ENCODE assay signal across 19 cellular contexts in genomic region chr4:37653601-37654000, GRCh38. TPM values are rescaled to one million over a fixed set of nuclear protein-coding genes. Genes with fewer than 3 reads are reported as not detected.
DNase-seq lines count a peak whose midpoint lies in the region; ATAC-seq, FAIRE-seq and TF ChIP-seq lines count a peak whose summit lies in the region.
"Had no signal": no experiment of that assay in that cellular context is flagged by ENCODE, and none has a peak within 500 bp of the region (broad histone marks: within the 10 kb centered on the region; RNA-seq: fewer than 3 reads in every experiment).

No MANE protein-coding gene starts in this region.

- peaks cover 2% of the 10 kb centered on the region for H3K9me3 ChIP-seq in keratinocyte (ENCODE audit: control insufficient read depth, low read depth, low read length)

- TF ChIP-seq CTCF in keratinocyte (optimal IDR thresholded peaks at IDR 0.05 in 1 of 3, IDR thresholded peaks at IDR 0.05 in 1 of 3, conservative IDR thresholded peaks at IDR 0.05 in 1 of 3; ENCODE audit: extremely low read depth in 1 of 3, insufficient read depth in 2 of 3, low read length in 3 of 3) = no peak

- H3K79me2 ChIP-seq in keratinocyte (ENCODE audit: control insufficient read depth, insufficient read depth, low read length) = peaks cover 13% of the 10 kb centered on the region

- H3K9ac ChIP-seq in keratinocyte (ENCODE audit: control insufficient read depth, extremely low read depth, insufficient read depth, low read length) = no peak overlapping the region

- dilution Hi-C loops in keratinocyte (cut with MboI; ENCODE audit: extremely low pct_ligation_motif_present, low sequenced_read_pairs) = no loop called here

- H3K27ac ChIP-seq in keratinocyte (ENCODE audit: control insufficient read depth, insufficient read depth, low read length) = no peak overlapping the region
- H3K27ac ChIP-seq: suprapubic skin had no signal

- peak; percentile 73 for FAIRE-seq in keratinocyte (lab: Jason Lieb, UNC)
- FAIRE-seq: frontal cortex, H54 had no signal

- H3K4me1 ChIP-seq in keratinocyte (ENCODE audit: control insufficient read depth, extremely low read depth, insufficient read depth, low read length) = peaks cover 20% of the 10 kb centered on the region

- no peaks in the 10 kb centered on the region for H4K20me1 ChIP-seq in keratinocyte (ENCODE audit: control insufficient read depth, extremely low read depth, insufficient read depth, low read length)

- H3K4me3 ChIP-seq in keratinocyte (ENCODE audit: control insufficient read depth in 2 of 3, extremely low read depth in 1 of 3, insufficient read depth in 2 of 3, low read depth in 1 of 3, low read length in 3 of 3) = no peak overlapping the region
- H3K4me3 ChIP-seq: suprapubic skin had no signal

- no peak overlapping the region for H2AFZ ChIP-seq in keratinocyte (ENCODE audit: control insufficient read depth, low read length)

- peaks cover 0 to 3% of the 10 kb centered on the region in 2 experiments for H3K36me3 ChIP-seq in keratinocyte (ENCODE audit: control insufficient read depth in 2 of 2, extremely low read depth in 1 of 2, insufficient read depth in 2 of 2, low read length in 2 of 2)

- ATAC-seq in GM18867 (IDR thresholded peaks at IDR 0.05; ENCODE audit: unreplicated experiment) (peak; percentile 20), HG03521 (IDR thresholded peaks at IDR 0.05; ENCODE audit: unreplicated experiment) (peak; percentile 8), GM19324 (IDR thresholded peaks at IDR 0.05; ENCODE audit: low FRiP score, unreplicated experiment) (no peak)
- ATAC-seq: CD8-positive, alpha-beta T cell; left cardiac atrium; naive thymus-derived CD4-positive, alpha-beta T cell had no signal

- DNase-seq in SK-MEL-5 (ENCODE audit: low read depth, low spot score) = peak; percentile 30
- DNase-seq in keratinocyte (ENCODE audit: low read depth, low spot score) = no peak
- no peak for DNase-seq in HuH-7 (ENCODE audit: low spot score)
- DNase-seq in NCI-H446 (lab: John Stamatoyannopoulos, UW) = no peak
- DNase-seq: activated CD4-positive, CD25-positive, alpha-beta regulatory T cell; activated T-cell treated with anti-CD3 and anti-CD28 coated beads, Interleukin-2, amount 50 U/mL, for 1 hour; anterior cingulate cortex; CD8-positive, alpha-beta T cell; KG1; left cardiac atrium; naive thymus-derived CD4-positive, alpha-beta T cell; NCI-H345; Right ventricle myocardium superior had no signal

- peak overlapping the region; percentile 15 for H3K4me2 ChIP-seq in keratinocyte (ENCODE audit: control insufficient read depth, extremely low read depth, insufficient read depth, low read depth, low read length)

- in situ Hi-C loops in SK-MEL-5 (cut with HindIII; ENCODE audit: low pct_unique_long_range_greater_than_20kb, low sequenced_read_pairs) = no loop called here

- no peaks in the 10 kb centered on the region for H3K27me3 ChIP-seq in keratinocyte (ENCODE audit: control insufficient read depth, extremely low read depth, insufficient read depth, low read length)
- H3K27me3 ChIP-seq: suprapubic skin had no signal

- no peaks in the 10 kb centered on the region for H3K9me1 ChIP-seq in keratinocyte (ENCODE audit: control insufficient read depth, extremely low read depth, insufficient read depth, low read length)

RNA-seq across cellular contexts. Expression of gene RELL1, which starts 32.6 kb away (rescaled TPM):
- total RNA-seq in SK-MEL-5 (2014; rRNA removed; shearing (Covaris generic)) = 33.3 and 40.7 TPM in 2 replicates
- 29.9 and 45.5 TPM in 2 replicates for polyA plus RNA-seq in SK-MEL-5 (2015; cell fraction: cytosol; rRNA removed)
- polyA plus RNA-seq in SK-MEL-5 (2015; cell fraction: nucleus; rRNA removed) = 7.5 and 8.2 TPM in 2 replicates
- 4.1 to 15.6 TPM (median 9.3 TPM) in 3 replicates for polyA plus RNA-seq in keratinocyte
- 3.1 TPM for polyA plus RNA-seq in keratinocyte (2011; ENCODE audit: low read depth)
- polyA plus RNA-seq in keratinocyte (2011; cell fraction: cytosol; rRNA removed) = 5.5 and 7.2 TPM in 2 replicates
- polyA plus RNA-seq in keratinocyte (2011; cell fraction: nucleus; rRNA removed) = 7.1 and 7.7 TPM in 2 replicates
- polyA plus RNA-seq in keratinocyte (2012; ENCODE audit: low replicate concordance) = 6.1 and 10.4 TPM in 2 replicates
- polyA minus RNA-seq in keratinocyte = 9.1 to 23.6 TPM (median 22.2 TPM) in 3 replicates
- 22.6 TPM for polyA minus RNA-seq in keratinocyte (2011; cell fraction: cytosol; rRNA and poly(A)+ RNA removed)
- polyA minus RNA-seq in keratinocyte (2011; cell fraction: nucleus; rRNA and poly(A)+ RNA removed) = 10.1 and 16.2 TPM in 2 replicates
